In genomic region chr19:7351861-7352260, GRCh38 we compare ENCODE assay signal across 22 cellular contexts. TPM values are rescaled to one million over a fixed set of nuclear protein-coding genes. Genes with fewer than 3 reads are reported as not detected.
DNase-seq lines count a peak whose midpoint lies in the region; ATAC-seq and TF ChIP-seq lines count a peak whose summit lies in the region.
"Had no signal": no experiment of that assay in that cellular context is flagged by ENCODE, and none has a peak within 500 bp of the region (broad histone marks: within the 10 kb centered on the region; RNA-seq: fewer than 3 reads in every experiment).

No MANE protein-coding gene starts in this region.

- CTCF ChIA-PET in CD4-positive, alpha-beta T cell (lab: Charles Lee) = interaction anchor here (2.3 kb wide), 1 partner anchor 11 kb away, joined by 9 read pairs; no protein-coding TSS in a partner anchor
- CTCF ChIA-PET in activated B cell treated with CpG ODN at 0.5 μM for 24 hours (lab: Charles Lee) = interaction anchor here (1.3 kb wide), 1 partner anchor 10 kb away, joined by 4 read pairs; no protein-coding TSS in a partner anchor
- CTCF ChIA-PET in naive thymus-derived CD4-positive, alpha-beta T cell (lab: Charles Lee) = interaction anchor here (4.7 kb wide), 1 partner anchor 11 kb away, joined by 31 read pairs; no protein-coding TSS in a partner anchor

- H3K4me1 ChIP-seq in naive thymus-derived CD4-positive, alpha-beta T cell (ENCODE audit: control insufficient read depth in 2 of 2, insufficient read depth in 2 of 2, low read length in 2 of 2) = peaks cover 32 to 42% of the 10 kb centered on the region in 2 donors
- H3K4me1 ChIP-seq: BE2C had no signal

- H3K9me3 Mint-ChIP-seq in activated CD4-positive, alpha-beta T cell treated with anti-CD3 and anti-CD28 coated beads, Interleukin-2, amount 10 ng/mL, durations not matched to agents 24 days and 14 days = no peaks in the 10 kb centered on the region
- H3K9me3 Mint-ChIP-seq in CD4-positive, alpha-beta T cell = no peaks in the 10 kb centered on the region
- peaks cover 5% of the 10 kb centered on the region for H3K9me3 Mint-ChIP-seq in activated B cell treated with CpG ODN at 0.5 μM for 24 hours
- H3K9me3 Mint-ChIP-seq in naive thymus-derived CD4-positive, alpha-beta T cell = peaks cover 3 to 17% (median 9%) of the 10 kb centered on the region in 11 donors

- in situ Hi-C loops in GM13976 (cut with MboI; ENCODE audit: low sequenced_read_pairs, unreplicated experiment) = loop anchor here (25.0 kb wide), 1 partner anchor 310 kb away; the partner anchor contains the start of gene RETN

- H3K9me3 ChIP-seq in CD4-positive, alpha-beta T cell (ENCODE audit: control insufficient read depth, low read length) = peaks cover 9% of the 10 kb centered on the region
- peaks cover 0 to 7% (median 4%) of the 10 kb centered on the region in 3 experiments for H3K9me3 ChIP-seq in naive thymus-derived CD4-positive, alpha-beta T cell (ENCODE audit: control insufficient read depth in 2 of 3, low read length in 3 of 3)
- H3K9me3 ChIP-seq: adrenal gland, BE2C had no signal

- H3K27me3 ChIP-seq in CD4-positive, alpha-beta T cell (ENCODE audit: control insufficient read depth, insufficient read depth, low read length) = no peaks in the 10 kb centered on the region
- H3K27me3 ChIP-seq in naive thymus-derived CD4-positive, alpha-beta T cell (ENCODE audit: control insufficient read depth in 2 of 2, insufficient read depth in 2 of 2, low read length in 2 of 2) = no peaks in the 10 kb centered on the region
- H3K27me3 ChIP-seq: adrenal gland had no signal

- no peak for TF ChIP-seq CTCF in CD4-positive, alpha-beta T cell (IDR thresholded peaks at IDR 0.05)
- TF ChIP-seq CTCF in activated B cell treated with CpG ODN at 0.5 μM for 24 hours (IDR thresholded peaks at IDR 0.05) (no peak), GM13976 (IDR thresholded peaks at IDR 0.05; ENCODE audit: borderline replicate concordance, control extremely low read depth, extremely low read depth, insufficient read depth, missing control alignments) (no peak)

- DNase-seq in activated CD4-positive, alpha-beta T cell treated with anti-CD3 and anti-CD28 coated beads, Interleukin-2, amount 10 ng/mL, durations not matched to agents 24 days and 14 days = no peak
- no peak for DNase-seq in activated CD4-positive, alpha-beta T cell treated with anti-CD3 and anti-CD28 coated beads for 48 hours
- DNase-seq in CD4-positive, alpha-beta T cell = no peak
- no peak for DNase-seq in activated B cell treated with CpG ODN at 0.5 μM for 24 hours
- no peak for DNase-seq in naive thymus-derived CD4-positive, alpha-beta T cell
- DNase-seq in stimulated activated naive CD4-positive, alpha-beta T cell (lab: John Stamatoyannopoulos, UW) = no peak
- no peak for DNase-seq in GM13976 (ENCODE audit: low spot score)
- no peak for DNase-seq in MV-4-11 (lab: John Stamatoyannopoulos, UW)
- DNase-seq: activated CD8-positive, alpha-beta memory T cell treated with anti-CD3 and anti-CD28 coated beads for 24 hours; adrenal gland; BE2C; cortex of kidney; NCI-H1092 treated with DMSO at 0.1 percent for 48 hours; NCI-H1930; NCI-H345; PC-3; retina; SHP77; stimulated activated CD4-positive, alpha-beta T cell treated with anti-CD3 and anti-CD28 coated beads, Interleukin-4, amount 100 ng/mL, for 1 hour; trophoblast cell had no signal

- H3K27me3 Mint-ChIP-seq in activated CD4-positive, alpha-beta T cell treated with anti-CD3 and anti-CD28 coated beads, Interleukin-2, amount 10 ng/mL, durations not matched to agents 24 days and 14 days = no peaks in the 10 kb centered on the region
- H3K27me3 Mint-ChIP-seq in CD4-positive, alpha-beta T cell = no peaks in the 10 kb centered on the region
- no peaks in the 10 kb centered on the region for H3K27me3 Mint-ChIP-seq in activated B cell treated with CpG ODN at 0.5 μM for 24 hours
- no peaks in the 10 kb centered on the region for H3K27me3 Mint-ChIP-seq in naive thymus-derived CD4-positive, alpha-beta T cell

- peaks cover 30% of the 10 kb centered on the region for H3K36me3 Mint-ChIP-seq in activated CD4-positive, alpha-beta T cell treated with anti-CD3 and anti-CD28 coated beads, Interleukin-2, amount 10 ng/mL, durations not matched to agents 24 days and 14 days (ENCODE audit: low read depth)
- peaks cover 85% of the 10 kb centered on the region for H3K36me3 Mint-ChIP-seq in CD4-positive, alpha-beta T cell (ENCODE audit: low read depth)
- H3K36me3 Mint-ChIP-seq in activated B cell treated with CpG ODN at 0.5 μM for 24 hours (ENCODE audit: low read depth) = peaks cover 47% of the 10 kb centered on the region
- H3K36me3 Mint-ChIP-seq in naive thymus-derived CD4-positive, alpha-beta T cell = peaks cover 9 to 51% (median 39%) of the 10 kb centered on the region in 5 donors

- POLR2A ChIA-PET in CD4-positive, alpha-beta T cell (lab: Charles Lee) = interaction anchor here (3.7 kb wide), 1 partner anchor 14 kb away, joined by 25 read pairs; no protein-coding TSS in a partner anchor
- POLR2A ChIA-PET in activated B cell treated with CpG ODN at 0.5 μM for 24 hours (lab: Charles Lee) = interaction anchor here (0.6 to 1.0 kb wide), 5 partner anchors 8 to 481 kb away, joined by 3 to 8 read pairs (median 6); no protein-coding TSS in a partner anchor
- POLR2A ChIA-PET in naive thymus-derived CD4-positive, alpha-beta T cell (lab: Charles Lee) = interaction anchor here (1.4 to 2.4 kb wide), 2 partner anchors 10 to 30 kb away, joined by 4 to 13 read pairs; no protein-coding TSS in a partner anchor

- H3K27ac Mint-ChIP-seq in activated CD4-positive, alpha-beta T cell treated with anti-CD3 and anti-CD28 coated beads, Interleukin-2, amount 10 ng/mL, durations not matched to agents 24 days and 14 days = peak overlapping the region; percentile 21
- H3K27ac Mint-ChIP-seq in CD4-positive, alpha-beta T cell = peak overlapping the region; percentile 92
- H3K27ac Mint-ChIP-seq in activated B cell treated with CpG ODN at 0.5 μM for 24 hours = peak overlapping the region; percentile 62
- peak overlapping the region; percentile 31 to 99 (median 95) for H3K27ac Mint-ChIP-seq in naive thymus-derived CD4-positive, alpha-beta T cell

- intact Hi-C loops in activated CD4-positive, alpha-beta T cell treated with anti-CD3 and anti-CD28 coated beads, Interleukin-2, amount 10 ng/mL, durations not matched to agents 24 days and 14 days (cut with micrococcal nuclease) = loop anchor here (10.0 kb wide), 1 partner anchor 453 kb away; no protein-coding TSS in a partner anchor
- intact Hi-C loops in CD4-positive, alpha-beta T cell (cut with DNase I, micrococcal nuclease) = loop anchor here in 1 of 2 experiments (5.0 to 10.0 kb wide), 2 partner anchors 40 to 333 kb away; partner anchors contain the start of gene TRAPPC5
- intact Hi-C loops in activated B cell treated with CpG ODN at 0.5 μM for 24 hours (cut with micrococcal nuclease) = loop anchor here (2.0 to 10.0 kb wide), 2 partner anchors 15 to 323 kb away; partner anchors contain the start of gene MCEMP1
- intact Hi-C loops in naive thymus-derived CD4-positive, alpha-beta T cell (cut with micrococcal nuclease) = loop anchor here (5.0 to 10.0 kb wide), 2 partner anchors 93 to 445 kb away; no protein-coding TSS in a partner anchor

- H3K27ac ChIP-seq in CD4-positive, alpha-beta T cell (ENCODE audit: low read depth, low read length) = peak overlapping the region; percentile 74
- H3K27ac ChIP-seq in naive thymus-derived CD4-positive, alpha-beta T cell (ENCODE audit: low read depth, low read length) = peak overlapping the region; percentile 74
- H3K27ac ChIP-seq: adrenal gland had no signal

- H3K4me3 Mint-ChIP-seq in activated CD4-positive, alpha-beta T cell treated with anti-CD3 and anti-CD28 coated beads, Interleukin-2, amount 10 ng/mL, durations not matched to agents 24 days and 14 days = peak overlapping the region; percentile 94
- peak overlapping the region; percentile 99 for H3K4me3 Mint-ChIP-seq in CD4-positive, alpha-beta T cell
- H3K4me3 Mint-ChIP-seq in activated B cell treated with CpG ODN at 0.5 μM for 24 hours = peak overlapping the region; percentile 6
- peak overlapping the region; percentile 83 to 100 (median 99) for H3K4me3 Mint-ChIP-seq in naive thymus-derived CD4-positive, alpha-beta T cell

- H3K4me1 Mint-ChIP-seq in activated CD4-positive, alpha-beta T cell treated with anti-CD3 and anti-CD28 coated beads, Interleukin-2, amount 10 ng/mL, durations not matched to agents 24 days and 14 days = peaks cover 42% of the 10 kb centered on the region
- H3K4me1 Mint-ChIP-seq in CD4-positive, alpha-beta T cell (ENCODE audit: low read depth) = peaks cover 69% of the 10 kb centered on the region
- H3K4me1 Mint-ChIP-seq in activated B cell treated with CpG ODN at 0.5 μM for 24 hours = peaks cover 83% of the 10 kb centered on the region
- peaks cover 38 to 74% (median 58%) of the 10 kb centered on the region in 7 donors for H3K4me1 Mint-ChIP-seq in naive thymus-derived CD4-positive, alpha-beta T cell

- ATAC-seq in CD4-positive, alpha-beta T cell (ENCODE audit: poor library complexity) = no peak
- ATAC-seq in activated B cell treated with CpG ODN at 0.5 μM for 24 hours (ENCODE audit: low read depth) = no peak
- ATAC-seq in naive thymus-derived CD4-positive, alpha-beta T cell = no peak
- ATAC-seq: PC-3 had no signal

- peaks cover 6 to 52% (median 28%) of the 10 kb centered on the region in 3 experiments for H3K36me3 ChIP-seq in naive thymus-derived CD4-positive, alpha-beta T cell (ENCODE audit: control insufficient read depth in 2 of 3, insufficient read depth in 3 of 3, low read length in 3 of 3)
- H3K36me3 ChIP-seq: adrenal gland, BE2C had no signal

- H3K4me3 ChIP-seq in naive thymus-derived CD4-positive, alpha-beta T cell (ENCODE audit: low read length) = peak overlapping the region; percentile 99
- H3K4me3 ChIP-seq: adrenal gland, lung, smooth muscle cell had no signal

RNA-seq across cellular contexts. Expression of gene ARHGEF18, which starts 3.1 kb away (rescaled TPM):
- total RNA-seq in activated CD4-positive, alpha-beta T cell treated with anti-CD3 and anti-CD28 coated beads, Interleukin-2, amount 10 ng/mL, durations not matched to agents 24 days and 14 days = 30.6 and 34.8 TPM in 2 replicates
- 100 to 1,000 TPM; 121 TPM for total RNA-seq in CD4-positive, alpha-beta T cell
- total RNA-seq in activated B cell treated with CpG ODN at 0.5 μM for 24 hours = 45.8 and 51.9 TPM in 2 replicates
- 100 to 1,000 TPM in 4 of 5 experiments, 10 to 100 TPM in 1; 53.0 to 132 (median 130) TPM for total RNA-seq in naive thymus-derived CD4-positive, alpha-beta T cell
- polyA plus RNA-seq in naive thymus-derived CD4-positive, alpha-beta T cell = 10 to 100 TPM in 1 of 2 donors, 1 to 10 TPM in 1; 3.9 to 14.4 TPM

RNA-seq across cellular contexts. Expression of gene INSR, which starts 57.6 kb away (rescaled TPM):
- 1.7 and 1.9 TPM in 2 replicates for total RNA-seq in activated CD4-positive, alpha-beta T cell treated with anti-CD3 and anti-CD28 coated beads, Interleukin-2, amount 10 ng/mL, durations not matched to agents 24 days and 14 days
- 1 to 10 TPM; 1.8 to 3.0 TPM for total RNA-seq in CD4-positive, alpha-beta T cell
- total RNA-seq in activated B cell treated with CpG ODN at 0.5 μM for 24 hours = 3.2 and 3.3 TPM in 2 replicates
- 1 to 10 TPM in 4 of 5 experiments, under 1 TPM in 1; 0.89 to 9.9 (median 3.9) TPM for total RNA-seq in naive thymus-derived CD4-positive, alpha-beta T cell
- under 1 TPM; 0.29 to 0.71 TPM for polyA plus RNA-seq in naive thymus-derived CD4-positive, alpha-beta T cell

Comparison
In these comparisons a context has a peak if more than half of its experiments do, and no peak if none do; other contexts are left out.
1. H3K27ac Mint-ChIP-seq: peak in every context shown above with its lines; median percentile 95 in naive thymus-derived CD4-positive, alpha-beta T cell; 92 in CD4-positive, alpha-beta T cell; 62 in activated B cell treated with CpG ODN at 0.5 μM for 24 hours; 21 in activated CD4-positive, alpha-beta T cell treated with anti-CD3 and anti-CD28 coated beads, Interleukin-2, amount 10 ng/mL, durations not matched to agents 24 days and 14 days.
2. H3K4me3 Mint-ChIP-seq: peak in every context shown above with its lines; median percentile 99 in CD4-positive, alpha-beta T cell; 99 in naive thymus-derived CD4-positive, alpha-beta T cell; 94 in activated CD4-positive, alpha-beta T cell treated with anti-CD3 and anti-CD28 coated beads, Interleukin-2, amount 10 ng/mL, durations not matched to agents 24 days and 14 days; 6 in activated B cell treated with CpG ODN at 0.5 μM for 24 hours.